ENCODE assay signal across 8 cellular contexts in the genomic region with DNA sequence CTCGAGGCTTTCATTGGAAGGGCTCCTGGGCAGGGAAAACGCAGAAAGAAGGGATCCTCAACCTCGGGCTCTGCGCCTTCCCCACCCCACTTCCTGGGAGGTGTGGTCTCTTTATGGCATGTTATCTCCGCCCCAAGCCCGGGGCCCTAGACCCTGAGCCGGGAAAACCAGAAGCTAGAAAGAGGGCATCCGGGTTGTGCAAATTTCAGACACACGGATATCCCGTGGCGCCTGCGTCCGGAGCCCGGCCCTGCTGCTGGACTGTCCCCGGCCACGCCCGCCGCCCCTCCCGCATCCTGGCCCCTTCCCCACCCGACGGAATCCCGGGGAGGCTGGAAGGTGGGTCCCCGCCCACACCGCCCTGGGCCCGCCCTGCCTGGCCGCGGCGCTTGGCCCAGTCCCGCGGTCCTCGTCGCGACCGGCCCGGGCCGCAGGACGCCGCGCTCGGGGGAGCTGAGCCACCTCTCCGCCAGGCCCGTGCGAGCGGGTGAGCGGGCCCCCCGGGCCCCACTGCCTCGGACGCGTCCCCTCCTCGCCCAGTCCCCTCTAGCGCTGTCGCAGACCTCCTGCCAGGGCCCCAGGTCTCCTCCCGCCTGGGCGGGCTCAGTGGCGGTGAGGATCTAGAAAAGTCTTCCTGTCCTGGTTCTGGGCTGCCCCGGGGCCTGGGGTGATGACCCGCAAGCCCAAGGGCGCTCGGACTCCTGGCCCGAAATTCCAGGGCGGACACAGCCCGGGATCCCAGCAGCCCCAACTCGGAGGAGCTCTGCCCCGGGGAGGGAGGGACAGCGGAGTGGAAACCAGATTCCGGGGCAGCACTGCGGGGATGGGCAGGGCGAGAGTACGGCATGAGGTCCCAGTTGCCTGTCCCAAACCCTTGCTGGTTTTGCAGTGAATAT. TPM values are rescaled to one million over a fixed set of nuclear protein-coding genes. Genes with fewer than 3 reads are reported as not detected.
DNase-seq lines count a peak whose midpoint lies in the region; ATAC-seq and TF ChIP-seq lines count a peak whose summit lies in the region.

A gene with protein sequence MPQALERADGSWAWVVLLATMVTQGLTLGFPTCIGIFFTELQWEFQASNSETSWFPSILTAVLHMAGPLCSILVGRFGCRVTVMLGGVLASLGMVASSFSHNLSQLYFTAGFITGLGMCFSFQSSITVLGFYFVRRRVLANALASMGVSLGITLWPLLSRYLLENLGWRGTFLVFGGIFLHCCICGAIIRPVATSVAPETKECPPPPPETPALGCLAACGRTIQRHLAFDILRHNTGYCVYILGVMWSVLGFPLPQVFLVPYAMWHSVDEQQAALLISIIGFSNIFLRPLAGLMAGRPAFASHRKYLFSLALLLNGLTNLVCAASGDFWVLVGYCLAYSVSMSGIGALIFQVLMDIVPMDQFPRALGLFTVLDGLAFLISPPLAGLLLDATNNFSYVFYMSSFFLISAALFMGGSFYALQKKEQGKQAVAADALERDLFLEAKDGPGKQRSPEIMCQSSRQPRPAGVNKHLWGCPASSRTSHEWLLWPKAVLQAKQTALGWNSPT (plus strand): TSS at position 397 of the 896 bp plus-strand sequence. CDS start 5,683 bp downstream, outside the sequence.

- ATAC-seq in left colon, result peak; percentile 63
- no peak for ATAC-seq in HG02884 (IDR thresholded peaks at IDR 0.05; ENCODE audit: unreplicated experiment)

- H3K4me3 Mint-ChIP-seq in dendritic cell treated with granulocyte-macrophage colony-stimulating factor and Interleukin-4, amounts not matched to agents 40 ng/mL and 50 ng/mL, for 4 days, result peak within 1 kb of the TSS; percentile 95

- peak within 1 kb of the TSS; percentile 62 for H3K4me3 ChIP-seq in GM12864 (ENCODE audit: low read depth, low read length)

- peak within 1 kb of the TSS; percentile 16; the same call in 1 of the 2 replicates for H3K27ac ChIP-seq in VCaP

- no peaks in the 10 kb centered on the region for H3K9me3 Mint-ChIP-seq in dendritic cell treated with granulocyte-macrophage colony-stimulating factor and Interleukin-4, amounts not matched to agents 40 ng/mL and 50 ng/mL, for 4 days

- DNase-seq in GM12864 (ENCODE audit: low read depth), result no peak
- peak; percentile 92 for DNase-seq in HPDE6-E6E7 (ENCODE audit: extremely low spot score)
- peak; percentile 92 to 94 for DNase-seq in left colon
- peak; percentile 27 for DNase-seq in stimulated activated naive CD4-positive, alpha-beta T cell treated with Interleukin-2 at 50 U/mL for 16 hours (lab: John Stamatoyannopoulos, UW)
- DNase-seq in SHP77 treated with DMSO at 0.1 percent for 48 hours (lab: John Stamatoyannopoulos, UW), result no peak

- intact Hi-C loops in dendritic cell treated with granulocyte-macrophage colony-stimulating factor and Interleukin-4, amounts not matched to agents 40 ng/mL and 50 ng/mL, for 4 days (cut with micrococcal nuclease), result no loop called here
- intact Hi-C loops in left colon (cut with DNase I, micrococcal nuclease), result no loop called here

- peak within 1 kb of the TSS; percentile 93 for H3K27ac Mint-ChIP-seq in dendritic cell treated with granulocyte-macrophage colony-stimulating factor and Interleukin-4, amounts not matched to agents 40 ng/mL and 50 ng/mL, for 4 days

- no peaks in the 10 kb centered on the region for H3K27me3 Mint-ChIP-seq in dendritic cell treated with granulocyte-macrophage colony-stimulating factor and Interleukin-4, amounts not matched to agents 40 ng/mL and 50 ng/mL, for 4 days

- peaks cover 70% of the 10 kb centered on the region for H3K4me1 Mint-ChIP-seq in dendritic cell treated with granulocyte-macrophage colony-stimulating factor and Interleukin-4, amounts not matched to agents 40 ng/mL and 50 ng/mL, for 4 days (ENCODE audit: low read depth)

- no peak for TF ChIP-seq CTCF in GM12864 (IDR thresholded peaks at IDR 0.05; ENCODE audit: low read depth, low read length, missing control alignments)
- TF ChIP-seq CTCF in VCaP (conservative IDR thresholded peaks at IDR 0.05), result no peak

- H3K36me3 Mint-ChIP-seq in dendritic cell treated with granulocyte-macrophage colony-stimulating factor and Interleukin-4, amounts not matched to agents 40 ng/mL and 50 ng/mL, for 4 days (ENCODE audit: low read depth), result peaks cover 12% of the 10 kb centered on the region

RNA-seq across cellular contexts. Expression of the gene that starts here (rescaled TPM):
- total RNA-seq in left colon, result 10 to 100 TPM; 26.6 to 39.6 TPM

Comparison
In these comparisons a context has a peak if more than half of its experiments do, and no peak if none do; other contexts are left out.
1. DNase-seq: peak in HPDE6-E6E7 (single experiment), left colon (2 of 2) and stimulated activated naive CD4-positive, alpha-beta T cell treated with Interleukin-2 at 50 U/mL for 16 hours (single experiment); none in GM12864 (single experiment) and SHP77 treated with DMSO at 0.1 percent for 48 hours (single experiment).